Comparison of ENCODE assay signal across 16 cellular contexts in the genomic region with DNA sequence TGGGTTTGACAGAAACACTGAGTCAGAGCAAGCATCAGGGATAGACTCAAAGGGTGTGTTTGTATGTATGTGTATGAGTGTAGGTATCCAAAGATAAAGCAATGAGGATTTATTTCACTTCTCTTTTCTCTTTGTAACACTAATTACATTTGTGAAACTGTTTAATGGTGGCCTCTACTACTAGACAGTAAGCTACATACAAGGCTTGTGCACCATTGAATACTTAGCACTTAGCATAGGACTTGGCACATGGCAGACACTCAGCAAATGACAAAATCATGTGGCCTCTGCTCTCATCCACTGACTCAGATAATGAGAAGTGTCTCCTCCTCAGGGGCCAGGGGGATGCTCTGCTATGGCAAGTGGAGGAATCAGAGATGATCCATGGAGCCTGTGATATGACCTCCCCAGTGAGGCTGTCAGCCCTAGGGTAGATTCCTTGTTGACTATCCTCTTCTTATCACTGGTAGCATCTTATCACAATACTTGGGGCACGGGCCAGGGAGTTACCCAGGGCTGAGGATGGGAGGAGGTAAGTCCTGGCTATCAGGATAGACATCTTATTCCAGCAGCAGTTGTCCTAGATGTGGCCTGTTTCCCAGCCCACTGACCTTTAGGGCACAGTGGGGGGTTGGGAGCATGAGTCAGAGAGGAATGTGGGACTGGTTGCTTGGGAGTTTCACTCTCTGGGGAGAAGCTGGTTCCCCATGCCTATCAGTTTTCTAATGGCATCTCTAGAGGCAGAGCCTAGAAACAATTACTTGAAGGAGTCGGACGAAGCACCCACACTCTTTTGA.
A peak's percentile ranks its signal among the peaks of the same experiment; 100 is the strongest.
DNase-seq lines count a peak whose midpoint lies in the region; ATAC-seq and TF ChIP-seq lines count a peak whose summit lies in the region.
"Had no signal": no experiment of that assay in that cellular context is flagged by ENCODE, and none has a peak within 500 bp of the region (broad histone marks: within the 10 kb centered on the region; RNA-seq: fewer than 3 reads in every experiment).

No MANE protein-coding gene starts in this region.

- no peaks in the 10 kb centered on the region for H3K36me3 Mint-ChIP-seq in CD4-positive, alpha-beta memory T cell

- POLR2A ChIA-PET in CD4-positive, alpha-beta memory T cell (lab: Charles Lee; ENCODE audit: partially characterized antibody): no interaction called here

- H3K4me3 ChIP-seq in hepatocyte (no peak overlapping the region), dorsolateral prefrontal cortex (no peak overlapping the region)
- no peak overlapping the region for H3K4me3 ChIP-seq in CD4-positive, alpha-beta memory T cell (ENCODE audit: low read length in 2 of 2)
- H3K4me3 ChIP-seq: skin epidermis, transverse colon had no signal

- H3K27ac ChIP-seq in hepatocyte (no peak overlapping the region), dorsolateral prefrontal cortex (no peak overlapping the region)
- no peak overlapping the region for H3K27ac ChIP-seq in CD4-positive, alpha-beta memory T cell (ENCODE audit: low read depth, low read length)
- H3K27ac ChIP-seq: skin epidermis, transverse colon had no signal

- no peak overlapping the region for H3K4me3 Mint-ChIP-seq in CD4-positive, alpha-beta memory T cell

- no peak overlapping the region for H3K27ac Mint-ChIP-seq in CD4-positive, alpha-beta memory T cell

- no peaks in the 10 kb centered on the region for H3K79me2 ChIP-seq in hepatocyte

- DNase-seq in NOMO-1 treated with DMSO at 0.1 percent for 48 hours (lab: John Stamatoyannopoulos, UW; ENCODE audit: unreplicated experiment) (peak; percentile 26), NOMO-1 treated with dmso at 0.1 percent for 144 hours (lab: John Stamatoyannopoulos, UW; ENCODE audit: unreplicated experiment) (no peak), RPMI7951 (ENCODE audit: low read depth) (peak; percentile 82), hepatocyte (ENCODE audit: low spot score) (peak; percentile 15), stromal cell of bone marrow (ENCODE audit: low read depth) (peak; percentile 6), dorsolateral prefrontal cortex (no peak)
- DNase-seq in CD4-positive, alpha-beta memory T cell: no peak
- DNase-seq: activated CD4-positive, alpha-beta T cell treated with anti-CD3 and anti-CD28 coated beads, Interleukin-2, amount 50 U/mL, for 1 hour; activated effector memory CD4-positive, alpha-beta T cell treated with anti-CD3 and anti-CD28 coated beads, Interleukin-2, amount 50 U/mL, for 16 hours; DMS79 treated with DMSO at 0.1 percent for 48 hours; NCI-H146; NCI-H82; T-helper 1 cell; transverse colon had no signal

- no peak for ATAC-seq in GM18498 (IDR thresholded peaks at IDR 0.05; ENCODE audit: unreplicated experiment)

- no peaks in the 10 kb centered on the region for H3K4me1 Mint-ChIP-seq in CD4-positive, alpha-beta memory T cell

- H3K27me3 Mint-ChIP-seq in CD4-positive, alpha-beta memory T cell: peaks cover 18 to 35% of the 10 kb centered on the region in 2 donors

- WGBS in hepatocyte (ENCODE audit: low lambda C conversion rate, missing lambda C conversion rate): 34% methylated on average over 3 of the region's 3 CpGs

- H3K9me3 ChIP-seq in hepatocyte (ENCODE audit: low read depth): no peaks in the 10 kb centered on the region
- no peaks in the 10 kb centered on the region for H3K9me3 ChIP-seq in CD4-positive, alpha-beta memory T cell (ENCODE audit: control insufficient read depth in 1 of 2, low read length in 2 of 2)
- H3K9me3 ChIP-seq: transverse colon had no signal

- TF ChIP-seq CTCF in hepatocyte (IDR thresholded peaks at IDR 0.05; ENCODE audit: poor library complexity): no peak
- no peak for TF ChIP-seq CTCF in dorsolateral prefrontal cortex (IDR thresholded peaks at IDR 0.05 in 54 of 56, conservative IDR thresholded peaks at IDR 0.05 in 2 of 56; ENCODE audit: low read depth in 1 of 56, partially characterized antibody in 56 of 56)

- no peaks in the 10 kb centered on the region for H3K36me3 ChIP-seq in hepatocyte (replicated peaks; ENCODE audit: insufficient read depth, low read depth)
- no peaks in the 10 kb centered on the region for H3K36me3 ChIP-seq in CD4-positive, alpha-beta memory T cell (ENCODE audit: insufficient read depth, low read length)
- H3K36me3 ChIP-seq: transverse colon had no signal

- CTCF ChIA-PET in CD4-positive, alpha-beta memory T cell (lab: Charles Lee; ENCODE audit: partially characterized antibody): no interaction called here

- H3K9me2 ChIP-seq in hepatocyte (replicated peaks; ENCODE audit: insufficient read depth): no peaks in the 10 kb centered on the region

- H3K27me3 ChIP-seq in hepatocyte (peaks cover 22% of the 10 kb centered on the region), dorsolateral prefrontal cortex (peaks cover 0 to 11% (median 2%) of the 10 kb centered on the region in 45 donors)
- H3K27me3 ChIP-seq in CD4-positive, alpha-beta memory T cell (ENCODE audit: insufficient read depth, low read length): no peaks in the 10 kb centered on the region

- no peaks in the 10 kb centered on the region for H4K20me1 ChIP-seq in hepatocyte (ENCODE audit: insufficient read depth, poor library complexity, severe bottlenecking)

- H3K4me2 ChIP-seq in hepatocyte: no peak overlapping the region

- H2AFZ ChIP-seq in hepatocyte: no peak overlapping the region

- intact Hi-C loops in CD4-positive, alpha-beta memory T cell (cut with micrococcal nuclease): no loop called here
- intact Hi-C loops in dorsolateral prefrontal cortex (cut with DNase I): no loop called here

- no peaks in the 10 kb centered on the region for H3K4me1 ChIP-seq in hepatocyte (ENCODE audit: insufficient read depth)
- H3K4me1 ChIP-seq in CD4-positive, alpha-beta memory T cell (ENCODE audit: insufficient read depth, low read length): no peaks in the 10 kb centered on the region
- H3K4me1 ChIP-seq: transverse colon had no signal

- no peaks in the 10 kb centered on the region for H3K9me3 Mint-ChIP-seq in CD4-positive, alpha-beta memory T cell

Comparison
In these comparisons a context has a peak if more than half of its experiments do, and no peak if none do; other contexts are left out.
1. DNase-seq: peak in NOMO-1 treated with DMSO at 0.1 percent for 48 hours (single experiment), RPMI7951 (single experiment), hepatocyte (single experiment) and stromal cell of bone marrow (single experiment); none in NOMO-1 treated with dmso at 0.1 percent for 144 hours (single experiment), CD4-positive, alpha-beta memory T cell (0 of 5) and dorsolateral prefrontal cortex (0 of 10).